8 cellular contexts compared by ENCODE assay signal in genomic region chr6:100880901-100881706, GRCh38. TPM values are rescaled to one million over a fixed set of nuclear protein-coding genes. Genes with fewer than 3 reads are reported as not detected.
DNase-seq lines count a peak whose midpoint lies in the region; ATAC-seq and TF ChIP-seq lines count a peak whose summit lies in the region.

ASCC3 (minus strand) TSS chr6:100881329; CDS start chr6:100867997, 13,332 bp downstream.

- peak; percentile 88 for DNase-seq in NCI-H1105 treated with DMSO at 0.1 percent for 48 hours (lab: John Stamatoyannopoulos, UW)
- DNase-seq in SW480 (ENCODE audit: low spot score), result peak; percentile 88
- peak; percentile 94 for DNase-seq in activated naive CD8-positive, alpha-beta T cell treated with anti-CD3 and anti-CD28 coated beads, Interleukin-2, amount 50 U/mL, for 24 hours
- DNase-seq in cardiac septum (ENCODE audit: low spot score), result peak; percentile 97
- peak; percentile 84 to 99 (median 92) for DNase-seq in posterior cingulate gyrus
- DNase-seq in type B pancreatic cell (ENCODE audit: extremely low spot score, unreplicated experiment), result peak; percentile 92

- peak within 1 kb of the TSS; percentile 99 for H3K27ac Mint-ChIP-seq in activated naive CD8-positive, alpha-beta T cell treated with anti-CD3 and anti-CD28 coated beads, Interleukin-2, amount 50 U/mL, for 24 hours
- peak within 1 kb of the TSS; percentile 90 for H3K27ac Mint-ChIP-seq in type B pancreatic cell

- H3K4me3 ChIP-seq in GM12875 (ENCODE audit: low read depth, low read length), result peak within 1 kb of the TSS; percentile 73

- peaks cover 50% of the 10 kb centered on the region for H3K4me1 Mint-ChIP-seq in activated naive CD8-positive, alpha-beta T cell treated with anti-CD3 and anti-CD28 coated beads, Interleukin-2, amount 50 U/mL, for 24 hours
- H3K4me1 Mint-ChIP-seq in type B pancreatic cell (ENCODE audit: unreplicated experiment), result peaks cover 12% of the 10 kb centered on the region

- peaks cover 16% of the 10 kb centered on the region for H3K36me3 Mint-ChIP-seq in activated naive CD8-positive, alpha-beta T cell treated with anti-CD3 and anti-CD28 coated beads, Interleukin-2, amount 50 U/mL, for 24 hours (ENCODE audit: low read depth)
- no peaks in the 10 kb centered on the region for H3K36me3 Mint-ChIP-seq in type B pancreatic cell

- peaks cover 4% of the 10 kb centered on the region for H3K27me3 Mint-ChIP-seq in activated naive CD8-positive, alpha-beta T cell treated with anti-CD3 and anti-CD28 coated beads, Interleukin-2, amount 50 U/mL, for 24 hours
- no peaks in the 10 kb centered on the region for H3K27me3 Mint-ChIP-seq in type B pancreatic cell

- no peak for TF ChIP-seq CTCF in GM12875 (IDR thresholded peaks at IDR 0.05; ENCODE audit: borderline replicate concordance, insufficient read depth, low read depth, low read length)
- TF ChIP-seq CTCF in type B pancreatic cell (conservative IDR thresholded peaks at IDR 0.05), result no peak

- no peaks in the 10 kb centered on the region for H3K9me3 Mint-ChIP-seq in activated naive CD8-positive, alpha-beta T cell treated with anti-CD3 and anti-CD28 coated beads, Interleukin-2, amount 50 U/mL, for 24 hours
- no peaks in the 10 kb centered on the region for H3K9me3 Mint-ChIP-seq in type B pancreatic cell

- peak within 1 kb of the TSS; percentile 100 for H3K4me3 Mint-ChIP-seq in activated naive CD8-positive, alpha-beta T cell treated with anti-CD3 and anti-CD28 coated beads, Interleukin-2, amount 50 U/mL, for 24 hours
- H3K4me3 Mint-ChIP-seq in type B pancreatic cell, result peak within 1 kb of the TSS; percentile 99

- intact Hi-C loops in cardiac septum (cut with DNase I), result no loop called here
- intact Hi-C loops in posterior cingulate gyrus (cut with DNase I), result no loop called here

- ATAC-seq in HG02678 (IDR thresholded peaks at IDR 0.05; ENCODE audit: unreplicated experiment), result peak; percentile 95
- peak; percentile 99 for ATAC-seq in activated naive CD8-positive, alpha-beta T cell treated with anti-CD3 and anti-CD28 coated beads, Interleukin-2, amount 50 U/mL, for 24 hours

RNA-seq across cellular contexts. Expression of gene ASCC3, which starts in this region (rescaled TPM):
- total RNA-seq in cardiac septum, result 24.4 TPM
- total RNA-seq in type B pancreatic cell (ENCODE audit: low replicate concordance), result 46.0 and 51.2 TPM in 2 replicates

Comparison
In these comparisons a context has a peak if more than half of its experiments do, and no peak if none do; other contexts are left out.
1. Peak in every context shown above with its lines: DNase-seq, ATAC-seq and H3K4me3 ChIP-seq.